Comparison of ENCODE assay signal across 16 cellular contexts in the genomic region with DNA sequence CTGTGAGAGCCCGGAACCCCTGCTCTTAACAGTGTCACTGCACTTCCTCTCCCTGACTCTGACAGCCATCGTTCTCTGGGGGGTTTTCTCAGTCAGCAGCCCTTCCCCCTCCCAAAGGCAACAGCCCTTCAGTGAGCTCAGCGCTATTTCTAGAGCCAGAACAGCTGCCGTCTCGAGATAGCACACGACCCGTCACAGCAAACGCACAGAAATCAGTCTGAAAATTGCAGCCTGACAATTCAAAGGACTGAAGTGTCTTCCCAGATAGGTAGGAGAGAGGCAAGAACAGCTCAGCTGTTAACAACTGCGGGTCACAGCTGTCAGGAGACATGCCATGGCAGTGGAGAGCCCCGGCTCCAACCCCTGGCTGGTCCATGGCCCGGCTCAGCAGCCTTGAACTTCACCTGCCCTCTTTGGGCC. TPM values are rescaled to one million over a fixed set of nuclear protein-coding genes. Genes with fewer than 3 reads are reported as not detected.
A peak's percentile ranks its signal among the peaks of the same experiment; 100 is the strongest.
DNase-seq lines count a peak whose midpoint lies in the region; ATAC-seq and TF ChIP-seq lines count a peak whose summit lies in the region.
"Had no signal": no experiment of that assay in that cellular context is flagged by ENCODE, and none has a peak within 500 bp of the region (broad histone marks: within the 10 kb centered on the region; RNA-seq: fewer than 3 reads in every experiment).

No MANE protein-coding gene starts in this region.

- no peaks in the 10 kb centered on the region for H3K36me3 Mint-ChIP-seq in type B pancreatic cell
- H3K36me3 Mint-ChIP-seq: naive thymus-derived CD4-positive, alpha-beta T cell had no signal

- peaks cover 18% of the 10 kb centered on the region for H3K27me3 Mint-ChIP-seq in type B pancreatic cell
- H3K27me3 Mint-ChIP-seq: dendritic cell treated with granulocyte-macrophage colony-stimulating factor and Interleukin-4, amounts not matched to agents 40 ng/mL and 50 ng/mL, for 4 days had no signal

- H3K27ac Mint-ChIP-seq in type B pancreatic cell, result no peak overlapping the region
- H3K27ac Mint-ChIP-seq: dendritic cell treated with granulocyte-macrophage colony-stimulating factor and Interleukin-4, amounts not matched to agents 40 ng/mL and 50 ng/mL, for 4 days; naive thymus-derived CD4-positive, alpha-beta T cell had no signal

- no peaks in the 10 kb centered on the region for H4K20me1 ChIP-seq in DOHH2 (ENCODE audit: control insufficient read depth, insufficient read depth, low read depth, low read length)

- H3K9me2 ChIP-seq in DOHH2 (replicated peaks; ENCODE audit: control insufficient read depth, low read length), result no peaks in the 10 kb centered on the region

- TF ChIP-seq CTCF in DOHH2 (IDR thresholded peaks at IDR 0.05; ENCODE audit: low read depth, low read length, poor library complexity, severe bottlenecking) (no peak), heart right ventricle (IDR thresholded peaks at IDR 0.05) (no peak), type B pancreatic cell (conservative IDR thresholded peaks at IDR 0.05) (no peak)

- H3K4me3 ChIP-seq in DOHH2 (ENCODE audit: low read length) (peak overlapping the region; percentile 67), heart right ventricle (no peak overlapping the region)

- H3K36me3 ChIP-seq in DOHH2 (ENCODE audit: control insufficient read depth, low read length) (no peaks in the 10 kb centered on the region), heart right ventricle (no peaks in the 10 kb centered on the region)

- H3K27me3 ChIP-seq in DOHH2 (ENCODE audit: control insufficient read depth, low read length) (no peaks in the 10 kb centered on the region), heart right ventricle (no peaks in the 10 kb centered on the region)

- no peaks in the 10 kb centered on the region for H3K79me2 ChIP-seq in DOHH2 (ENCODE audit: control insufficient read depth, low read length)

- DNase-seq in NCI-H2171 treated with DMSO at 0.1 percent for 48 hours (lab: John Stamatoyannopoulos, UW) (peak; percentile 36), heart right ventricle (peak in 1 of 2 donors; percentile 68), type B pancreatic cell (ENCODE audit: extremely low spot score, unreplicated experiment) (no peak), NCI-H2107 treated with DMSO at 0.1 percent for 48 hours (lab: John Stamatoyannopoulos, UW; ENCODE audit: unreplicated experiment) (no peak)
- no peak for DNase-seq in activated CD4-positive, alpha-beta T cell treated with anti-CD3 and anti-CD28 coated beads for 48 hours
- DNase-seq: activated effector memory CD4-positive, alpha-beta T cell treated with anti-CD3 and anti-CD28 coated beads, Interleukin-2, amount 50 U/mL, for 16 hours; naive thymus-derived CD4-positive, alpha-beta T cell; NCI-H526; stimulated activated CD4-positive, alpha-beta T cell treated with anti-CD3 and anti-CD28 coated beads, Interleukin-2, amount 100 ng/mL, for 48 hours had no signal

- H3K9me3 Mint-ChIP-seq in type B pancreatic cell, result peaks cover 4% of the 10 kb centered on the region
- H3K9me3 Mint-ChIP-seq: dendritic cell treated with granulocyte-macrophage colony-stimulating factor and Interleukin-4, amounts not matched to agents 40 ng/mL and 50 ng/mL, for 4 days; naive thymus-derived CD4-positive, alpha-beta T cell had no signal

- H3F3A ChIP-seq in DOHH2 (ENCODE audit: control insufficient read depth, insufficient read depth), result no peaks in the 10 kb centered on the region; the same call in 1 of the 2 replicates

- H3K4me1 ChIP-seq in DOHH2 (ENCODE audit: control insufficient read depth, low read length), result peaks cover 66% of the 10 kb centered on the region
- H3K4me1 ChIP-seq in heart right ventricle, result peaks cover 7 to 36% (median 20%) of the 10 kb centered on the region in 9 donors

- ATAC-seq in GM21390 (IDR thresholded peaks at IDR 0.05; ENCODE audit: unreplicated experiment), result peak; percentile 60
- ATAC-seq in heart right ventricle, result peak; percentile 64 to 94 (median 86)
- no peak for ATAC-seq in GM19324 (IDR thresholded peaks at IDR 0.05; ENCODE audit: low FRiP score, unreplicated experiment)
- ATAC-seq: HCT116; naive thymus-derived CD4-positive, alpha-beta T cell had no signal

- peak overlapping the region; percentile 87 for H3K4me2 ChIP-seq in DOHH2 (ENCODE audit: low read length)

- H3K9me3 ChIP-seq in DOHH2 (ENCODE audit: control insufficient read depth, insufficient read depth, low read length), result no peaks in the 10 kb centered on the region
- H3K9me3 ChIP-seq in heart right ventricle, result no peaks in the 10 kb centered on the region

- intact Hi-C loops in heart right ventricle (cut with DNase I), result loop anchor here in 3 of 10 donors (5.0 kb wide), 2 partner anchors 46 to 49 kb away; a partner anchor contains a TSS

- 7 to 9% methylated on average over 11 of the region's 11 CpGs for WGBS in heart right ventricle, 2 donors

- H3K27ac ChIP-seq in DOHH2 (ENCODE audit: low read depth, low read length) (peak overlapping the region; percentile 77), heart right ventricle (peak overlapping the region in 7 of 10 donors; percentile 63 to 87 (median 84))
- H3K27ac ChIP-seq: VCaP had no signal

- no peak overlapping the region for H3K4me3 Mint-ChIP-seq in type B pancreatic cell
- H3K4me3 Mint-ChIP-seq: dendritic cell treated with granulocyte-macrophage colony-stimulating factor and Interleukin-4, amounts not matched to agents 40 ng/mL and 50 ng/mL, for 4 days; naive thymus-derived CD4-positive, alpha-beta T cell had no signal

- H3K4me1 Mint-ChIP-seq in type B pancreatic cell (ENCODE audit: unreplicated experiment), result peaks cover 10% of the 10 kb centered on the region

RNA-seq across cellular contexts. Expression of a gene that starts 45.4 kb away (rescaled TPM):
- 10 to 100 TPM in 4 of 10 donors, 1 to 10 TPM in 6; 1.4 to 16.8 (median 7.1) TPM for total RNA-seq in heart right ventricle
- 1 to 10 TPM; 1.0 to 2.6 TPM for polyA plus RNA-seq in heart right ventricle
- total RNA-seq in type B pancreatic cell (ENCODE audit: low replicate concordance), result 0.94 and 1.9 TPM in 2 replicates
- polyA plus RNA-seq: BJ; naive thymus-derived CD4-positive, alpha-beta T cell had no signal

RNA-seq across cellular contexts. Expression of a gene that starts 54.4 kb away (rescaled TPM):
- 1 to 10 TPM in 4 of 10 donors, under 1 TPM in 6; 0.15 to 1.9 (median 0.95) TPM for total RNA-seq in heart right ventricle
- polyA plus RNA-seq in heart right ventricle, result under 1 TPM; 0.19 to 0.51 TPM
- total RNA-seq in type B pancreatic cell (ENCODE audit: low replicate concordance), result not detected in 2 replicates
- polyA plus RNA-seq: BJ; naive thymus-derived CD4-positive, alpha-beta T cell had no signal
